In genomic region chr11:65720237-65720934, GRCh38 we compare ENCODE assay signal across 8 cellular contexts. TPM values are rescaled to one million over a fixed set of nuclear protein-coding genes. Genes with fewer than 3 reads are reported as not detected.
A peak's percentile ranks its signal among the peaks of the same experiment; 100 is the strongest.
DNase-seq lines count a peak whose midpoint lies in the region; ATAC-seq and TF ChIP-seq lines count a peak whose summit lies in the region.

RNASEH2C (minus strand) TSS chr11:65720798; CDS start chr11:65720758, 40 bp downstream.

- H3K4me1 ChIP-seq in right atrium auricular region (peaks cover 0 to 28% of the 10 kb centered on the region in 2 donors), psoas muscle (peaks cover 15% of the 10 kb centered on the region), urinary bladder (ENCODE audit: insufficient read depth) (no peaks in the 10 kb centered on the region)

- DNase-seq in NCI-H1417 treated with DMSO at 0.1 percent for 48 hours (lab: John Stamatoyannopoulos, UW) = peak; percentile 24
- peak; percentile 59 to 66 (median 61) for DNase-seq in T-helper 17 cell
- peak; percentile 33 to 95 (median 84) for DNase-seq in amygdala (lab: John Stamatoyannopoulos, UW)
- peak; percentile 78 for DNase-seq in right atrium auricular region (ENCODE audit: low spot score)
- DNase-seq in psoas muscle = peak; percentile 86 to 93

- H3K9me3 ChIP-seq in T-helper 17 cell (ENCODE audit: control insufficient read depth, low read length, poor library complexity, severe bottlenecking) (no peaks in the 10 kb centered on the region), right atrium auricular region (no peaks in the 10 kb centered on the region), psoas muscle (no peaks in the 10 kb centered on the region)

- peak within 1 kb of the TSS; percentile 93 for H3K4me3 Mint-ChIP-seq in T-helper 17 cell

- peak within 1 kb of the TSS; percentile 78 for H3K27ac Mint-ChIP-seq in T-helper 17 cell

- intact Hi-C loops in psoas muscle (cut with DNase I) = no loop called here

- WGBS in psoas muscle, 3 donors = 0% methylated on average over 57 to 76 of the region's 76 CpGs
- WGBS in urinary bladder = under 1% methylated on average over 76 of the region's 76 CpGs

- no peaks in the 10 kb centered on the region for H3K27me3 ChIP-seq in right atrium auricular region
- no peaks in the 10 kb centered on the region for H3K27me3 ChIP-seq in psoas muscle (ENCODE audit: insufficient read depth in 3 of 3, low read length in 2 of 3)

- H3K36me3 Mint-ChIP-seq in T-helper 17 cell (ENCODE audit: low read depth) = peaks cover 5% of the 10 kb centered on the region

- peak; percentile 84 for ATAC-seq in HG02759 (IDR thresholded peaks at IDR 0.05; ENCODE audit: unreplicated experiment)
- peak; percentile 94 for ATAC-seq in T-helper 17 cell
- ATAC-seq in psoas muscle = peak; percentile 91 to 96 (median 94)

- H3K27ac ChIP-seq in right atrium auricular region = peak within 1 kb of the TSS; percentile 87 to 89
- peak within 1 kb of the TSS; percentile 83 for H3K27ac ChIP-seq in psoas muscle
- H3K27ac ChIP-seq in urinary bladder (ENCODE audit: low read depth) = peak within 1 kb of the TSS; percentile 84

- peaks cover 22% of the 10 kb centered on the region for H3K4me1 Mint-ChIP-seq in T-helper 17 cell

- H3K4me3 ChIP-seq in GM12875 (ENCODE audit: low read depth, low read length) (peak within 1 kb of the TSS; percentile 81), right atrium auricular region (peak within 1 kb of the TSS; percentile 63), psoas muscle (peak within 1 kb of the TSS; percentile 95), urinary bladder (ENCODE audit: low read depth, low read length) (peak within 1 kb of the TSS; percentile 48)

- H3K36me3 ChIP-seq in right atrium auricular region = peaks cover 42% of the 10 kb centered on the region
- peaks cover 9 to 44% of the 10 kb centered on the region in 2 donors for H3K36me3 ChIP-seq in psoas muscle (ENCODE audit: insufficient read depth in 1 of 2, low read depth in 1 of 2)
- peaks cover 10% of the 10 kb centered on the region for H3K36me3 ChIP-seq in urinary bladder (ENCODE audit: insufficient read depth)

- no peaks in the 10 kb centered on the region for H3K27me3 Mint-ChIP-seq in T-helper 17 cell

- no peak for TF ChIP-seq CTCF in GM12875 (IDR thresholded peaks at IDR 0.05; ENCODE audit: borderline replicate concordance, insufficient read depth, low read depth, low read length)
- peak in 1 of 2 donors; percentile 26 for TF ChIP-seq CTCF in right atrium auricular region (IDR thresholded peaks at IDR 0.05)
- no peak for TF ChIP-seq CTCF in psoas muscle (IDR thresholded peaks at IDR 0.05)

RNA-seq across cellular contexts. Expression of gene RNASEH2C, which starts in this region (rescaled TPM):
- total RNA-seq in T-helper 17 cell = 10 to 100 TPM; 30.8 to 34.3 TPM
- total RNA-seq in right atrium auricular region = 100 to 1,000 TPM; 105 to 194 TPM
- 10 to 100 TPM; 17.5 to 38.4 (median 28.1) TPM for total RNA-seq in psoas muscle
- polyA plus RNA-seq in psoas muscle = 10 to 100 TPM; 39.3 to 62.3 (median 47.1) TPM
- total RNA-seq in urinary bladder = 11.9 TPM
- 102 TPM for polyA plus RNA-seq in urinary bladder

Comparison
In these comparisons a context has a peak if more than half of its experiments do, and no peak if none do; other contexts are left out.
1. Peak in every context shown above with its lines: DNase-seq, ATAC-seq, H3K4me3 ChIP-seq and H3K27ac ChIP-seq.
2. DNase-seq: peak in every context shown above with its lines; median percentile 90 in psoas muscle; 84 in amygdala; 78 in right atrium auricular region; 61 in T-helper 17 cell; 24 in NCI-H1417 treated with DMSO at 0.1 percent for 48 hours.